In the genomic region with DNA sequence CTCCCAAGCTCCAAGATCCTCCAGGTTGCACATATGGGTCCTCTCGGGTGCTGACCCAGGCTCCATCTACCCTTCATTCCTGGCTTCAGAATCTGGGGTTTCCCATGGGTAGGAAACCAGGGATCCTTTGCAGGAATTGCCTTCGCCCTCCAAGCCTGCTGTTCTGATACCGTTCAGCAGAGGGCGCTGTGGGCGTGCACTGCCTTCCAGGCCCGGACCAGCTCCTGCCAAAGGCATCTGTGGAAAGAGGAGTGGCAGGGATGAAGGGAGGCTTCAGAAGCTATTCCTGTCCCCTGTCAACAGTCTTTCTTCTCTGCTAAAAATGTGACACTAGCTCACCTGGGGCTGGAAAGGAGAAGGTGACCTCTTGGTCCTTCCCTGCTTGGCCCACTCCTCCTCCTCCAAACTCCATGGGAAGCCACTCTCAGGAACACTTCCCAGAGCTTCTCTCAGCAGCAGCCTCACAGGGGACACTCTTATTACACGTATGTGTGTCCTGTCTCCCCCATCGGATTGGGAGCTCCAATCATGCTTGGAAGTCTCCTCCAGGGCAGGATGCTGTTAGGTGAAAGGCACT, we compare ENCODE assay signal across 8 cellular contexts.
DNase-seq lines count a peak whose midpoint lies in the region; ATAC-seq and TF ChIP-seq lines count a peak whose summit lies in the region.

No MANE protein-coding gene starts in this region.

- peak; percentile 10 for DNase-seq in activated gamma-delta T cell treated with Interleukin-2 at 50 U/mL for 16 hours
- no peak for DNase-seq in activated gamma-delta T cell (lab: John Stamatoyannopoulos, UW)
- DNase-seq in NCI-H2227 treated with DMSO at 0.1 percent for 48 hours (lab: John Stamatoyannopoulos, UW): peak; percentile 52
- peak; percentile 29 for DNase-seq in astrocyte of the cerebellum (ENCODE audit: low read depth)
- peak; percentile 86 for DNase-seq in iPS-NIHi11 (ENCODE audit: low spot score)
- peak; percentile 53 for DNase-seq in stimulated activated CD4-positive, alpha-beta T cell treated with anti-CD3 and anti-CD28 coated beads, Interleukin-15, amount 100 ng/mL, for 24 hours
- DNase-seq in activated CD4-positive, CD25-positive, alpha-beta regulatory T cell (lab: John Stamatoyannopoulos, UW): no peak

- H3K4me3 ChIP-seq in astrocyte of the cerebellum (ENCODE audit: low read depth, low read length): no peak overlapping the region

- peak; percentile 94 for TF ChIP-seq CTCF in astrocyte of the cerebellum (IDR thresholded peaks at IDR 0.05; ENCODE audit: low read depth, low read length, missing control alignments)

- in situ Hi-C loops in astrocyte of the cerebellum (cut with HindIII; ENCODE audit: low sequenced_read_pairs): no loop called here

- ATAC-seq in GM21825 (IDR thresholded peaks at IDR 0.05; ENCODE audit: unreplicated experiment): no peak

Comparison
In these comparisons a context has a peak if more than half of its experiments do, and no peak if none do; other contexts are left out.
1. DNase-seq: peak in activated gamma-delta T cell treated with Interleukin-2 at 50 U/mL for 16 hours (single experiment), NCI-H2227 treated with DMSO at 0.1 percent for 48 hours (single experiment), astrocyte of the cerebellum (single experiment), iPS-NIHi11 (single experiment) and stimulated activated CD4-positive, alpha-beta T cell treated with anti-CD3 and anti-CD28 coated beads, Interleukin-15, amount 100 ng/mL, for 24 hours (single experiment); none in activated gamma-delta T cell (single experiment) and activated CD4-positive, CD25-positive, alpha-beta regulatory T cell (0 of 4).